ENCODE assay signal across 24 cellular contexts in the genomic region with DNA sequence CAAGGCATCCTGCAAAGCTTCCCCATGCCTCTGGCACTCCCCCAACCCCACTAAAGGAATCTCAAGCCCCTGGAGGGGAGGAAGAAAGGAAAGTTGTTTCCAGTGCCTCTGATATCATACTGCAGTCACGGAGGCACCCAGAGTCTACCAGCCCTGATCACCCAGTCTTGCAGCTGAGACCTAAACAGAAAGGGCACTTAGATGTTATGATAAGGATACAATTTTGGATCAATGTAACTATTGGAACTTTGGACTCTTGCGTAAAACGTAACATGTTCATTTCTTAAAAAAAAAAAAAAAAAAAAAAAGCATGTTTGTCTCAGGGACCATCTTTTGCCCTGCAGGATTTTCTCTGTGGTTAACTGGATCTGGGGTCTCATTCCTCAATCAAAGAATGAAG. TPM values are rescaled to one million over a fixed set of nuclear protein-coding genes. Genes with fewer than 3 reads are reported as not detected.
DNase-seq lines count a peak whose midpoint lies in the region; ATAC-seq, FAIRE-seq and TF ChIP-seq lines count a peak whose summit lies in the region.
"Had no signal": no experiment of that assay in that cellular context is flagged by ENCODE, and none has a peak within 500 bp of the region (broad histone marks: within the 10 kb centered on the region; RNA-seq: fewer than 3 reads in every experiment).

No MANE protein-coding gene starts in this region.

- H3K79me2 ChIP-seq in HepG2 (ENCODE audit: insufficient read depth, low read length) = no peaks in the 10 kb centered on the region

- H3K4me3 ChIP-seq in HepG2 (replicated peaks in 1 of 3; ENCODE audit: insufficient read depth in 1 of 3, low read depth in 2 of 3, low read length in 3 of 3) = no peak overlapping the region
- H3K4me3 ChIP-seq in right lobe of liver = peak overlapping the region in 1 of 3 donors; percentile 6
- H3K4me3 ChIP-seq: A549; BLaER1 treated with 17β-estradiol and CSF1 and Interleukin-3, amounts not matched to agents 10 nM and 100 nM; GM12878 had no signal

- no peak overlapping the region for H3K27ac ChIP-seq in HepG2 (ENCODE audit: extremely low read length, insufficient read depth, low read length)
- H3K27ac ChIP-seq in right lobe of liver = peak overlapping the region in 1 of 3 donors; percentile 40
- no peak overlapping the region for H3K27ac ChIP-seq in CD4-positive, alpha-beta T cell (ENCODE audit: low read depth, low read length)
- H3K27ac ChIP-seq: 22Rv1; A549; BLaER1 treated with 17β-estradiol and CSF1 and Interleukin-3, amounts not matched to agents 10 nM and 100 nM; C4-2B had no signal

- H3K9me3 ChIP-seq in HepG2 (ENCODE audit: low read length) (no peaks in the 10 kb centered on the region), right lobe of liver (no peaks in the 10 kb centered on the region)
- no peaks in the 10 kb centered on the region for H3K9me3 ChIP-seq in CD4-positive, alpha-beta T cell (ENCODE audit: control insufficient read depth, low read length)
- H3K9me3 ChIP-seq: A549; BLaER1 treated with 17β-estradiol and CSF1 and Interleukin-3, amounts not matched to agents 10 nM and 100 nM had no signal

- no peak for TF ChIP-seq RAD21 in HepG2 (CRISPR knock-in tag; IDR thresholded peaks at IDR 0.05)

- no peak for TF ChIP-seq EP300 in HepG2 (IDR thresholded peaks at IDR 0.05; ENCODE audit: low read depth in 2 of 2, low read length in 2 of 2)
- TF ChIP-seq EP300 in HepG2 (CRISPR knock-in tag; IDR thresholded peaks at IDR 0.05; ENCODE audit: borderline replicate concordance) = no peak

- TF ChIP-seq CTCF in HepG2 (CRISPR knock-in tag; IDR thresholded peaks at IDR 0.05) = no peak
- no peak for TF ChIP-seq CTCF in right lobe of liver (IDR thresholded peaks at IDR 0.05)
- no peak for TF ChIP-seq CTCF in CD4-positive, alpha-beta T cell (IDR thresholded peaks at IDR 0.05)

- ATAC-seq in HepG2 (no peak), right lobe of liver (peak; percentile 49 to 76 (median 62))
- ATAC-seq in CD4-positive, alpha-beta T cell (ENCODE audit: poor library complexity) = no peak
- no peak for ATAC-seq in activated T-helper 17 cell treated with anti-CD3 and anti-CD28 coated beads, Interleukin-2, amount 50 U/mL, for 72 hours (replicated peaks)
- ATAC-seq: A549, GM12878 had no signal

- H3K9me3 Mint-ChIP-seq in CD4-positive, alpha-beta T cell = no peaks in the 10 kb centered on the region
- no peaks in the 10 kb centered on the region for H3K9me3 Mint-ChIP-seq in activated T-helper 17 cell treated with anti-CD3 and anti-CD28 coated beads, Interleukin-2, amount 50 U/mL, for 72 hours
- H3K9me3 Mint-ChIP-seq: CD8-positive, alpha-beta memory T cell had no signal

- H3K4me1 ChIP-seq in HepG2 (ENCODE audit: insufficient read depth, low read length) = peaks cover 9% of the 10 kb centered on the region; the same call in 1 of the 2 replicates
- H3K4me1 ChIP-seq in right lobe of liver = peaks cover 0 to 22% (median 10%) of the 10 kb centered on the region in 4 donors
- H3K4me1 ChIP-seq: A549 had no signal

- CTCF ChIA-PET in HepG2 (lab: Yijun Ruan, JAX; ENCODE audit: low intra/inter-chr PET ratio, low total read pairs) = no interaction called here
- CTCF ChIA-PET in CD4-positive, alpha-beta T cell (lab: Charles Lee) = no interaction called here

- intact Hi-C loops in HepG2 (cut with micrococcal nuclease; ENCODE audit: unreplicated experiment) = no loop called here
- intact Hi-C loops in right lobe of liver (cut with DNase I) = no loop called here
- intact Hi-C loops in CD4-positive, alpha-beta T cell (cut with DNase I, micrococcal nuclease) = no loop called here

- no peak for FAIRE-seq in HepG2 (lab: Jason Lieb, UNC)
- FAIRE-seq: A549, GM12878, GM12892, GM18507 had no signal

- no peaks in the 10 kb centered on the region for H3K27me3 Mint-ChIP-seq in CD4-positive, alpha-beta T cell
- H3K27me3 Mint-ChIP-seq in activated T-helper 17 cell treated with anti-CD3 and anti-CD28 coated beads, Interleukin-2, amount 50 U/mL, for 72 hours = no peaks in the 10 kb centered on the region
- H3K27me3 Mint-ChIP-seq: B cell had no signal

- TF ChIP-seq POLR2A in HepG2 (IDR thresholded peaks at IDR 0.05; ENCODE audit: insufficient read depth in 1 of 2, low read depth in 2 of 2, low read length in 2 of 2) (no peak), right lobe of liver (IDR thresholded peaks at IDR 0.05) (no peak)

- H3K27me3 ChIP-seq in HepG2 (ENCODE audit: control insufficient read depth in 1 of 2, insufficient read depth in 2 of 2, low read length in 2 of 2) (no peaks in the 10 kb centered on the region), right lobe of liver (no peaks in the 10 kb centered on the region)
- no peaks in the 10 kb centered on the region for H3K27me3 ChIP-seq in CD4-positive, alpha-beta T cell (ENCODE audit: control insufficient read depth, insufficient read depth, low read length)
- H3K27me3 ChIP-seq: BLaER1 treated with 17β-estradiol and CSF1 and Interleukin-3, amounts not matched to agents 10 nM and 100 nM had no signal

- DNase-seq in HuH-7.5 (ENCODE audit: low spot score) (peak; percentile 12), HepG2 (ENCODE audit: low spot score) (peak; percentile 9), right lobe of liver (no peak)
- no peak for DNase-seq in CD4-positive, alpha-beta T cell
- DNase-seq: AML-193; CD4-positive, alpha-beta memory T cell; CD8-positive, alpha-beta memory T cell; COR-L47; DMS 273 treated with DMSO at 0.1 percent for 48 hours; DMS153; DMS53; DMS79; DND-41; EL; GDM1 had no signal

- no peak overlapping the region for H2AFZ ChIP-seq in HepG2 (ENCODE audit: low read length)

- H3K27ac Mint-ChIP-seq in CD4-positive, alpha-beta T cell = no peak overlapping the region
- no peak overlapping the region for H3K27ac Mint-ChIP-seq in activated T-helper 17 cell treated with anti-CD3 and anti-CD28 coated beads, Interleukin-2, amount 50 U/mL, for 72 hours
- H3K27ac Mint-ChIP-seq: B cell; CD4-positive, alpha-beta memory T cell had no signal

- no peaks in the 10 kb centered on the region for H3K4me1 Mint-ChIP-seq in CD4-positive, alpha-beta T cell (ENCODE audit: low read depth)
- H3K4me1 Mint-ChIP-seq in activated T-helper 17 cell treated with anti-CD3 and anti-CD28 coated beads, Interleukin-2, amount 50 U/mL, for 72 hours = peaks cover 11% of the 10 kb centered on the region

- no peaks in the 10 kb centered on the region for H3K36me3 Mint-ChIP-seq in CD4-positive, alpha-beta T cell (ENCODE audit: low read depth)
- H3K36me3 Mint-ChIP-seq in activated T-helper 17 cell treated with anti-CD3 and anti-CD28 coated beads, Interleukin-2, amount 50 U/mL, for 72 hours (ENCODE audit: low read depth) = no peaks in the 10 kb centered on the region

- BruUV-seq in HepG2 (replicated peaks; lab: Mats Ljungman, UMichigan) = no TSS peak

- POLR2A ChIA-PET in HepG2 (lab: Yijun Ruan, JAX) = no interaction called here
- POLR2A ChIA-PET in CD4-positive, alpha-beta T cell (lab: Charles Lee) = no interaction called here

- no peak overlapping the region for H3K9ac ChIP-seq in HepG2 (ENCODE audit: insufficient read depth, low read depth, low read length)
- H3K9ac ChIP-seq: BLaER1 treated with 17β-estradiol and CSF1 and Interleukin-3, amounts not matched to agents 10 nM and 100 nM had no signal

- in situ Hi-C loops in HepG2 (cut with HindIII; ENCODE audit: extremely low pct_ligation_motif_present, low pct_unique_long_range_greater_than_20kb) = no loop called here

- no peak overlapping the region for H3K4me3 Mint-ChIP-seq in CD4-positive, alpha-beta T cell
- H3K4me3 Mint-ChIP-seq in activated T-helper 17 cell treated with anti-CD3 and anti-CD28 coated beads, Interleukin-2, amount 50 U/mL, for 72 hours = no peak overlapping the region
- H3K4me3 Mint-ChIP-seq: B cell; CD4-positive, alpha-beta memory T cell; CD8-positive, alpha-beta memory T cell had no signal

- H3K4me2 ChIP-seq in HepG2 (ENCODE audit: low read depth, low read length) = no peak overlapping the region
- H3K4me2 ChIP-seq: A549; BLaER1 treated with 17β-estradiol and CSF1 and Interleukin-3, amounts not matched to agents 10 nM and 100 nM had no signal

- WGBS in HepG2 (ENCODE audit: low lambda C conversion rate) = 53% methylated on average over 3 of the region's 3 CpGs
- WGBS in right lobe of liver (ENCODE audit: insufficient coverage, low coverage, low lambda C conversion rate, missing lambda C conversion rate) = 56% methylated on average over 3 of the region's 3 CpGs

- H4K20me1 ChIP-seq in HepG2 (ENCODE audit: insufficient read depth, low read length) = no peaks in the 10 kb centered on the region
- H4K20me1 ChIP-seq: BLaER1 treated with 17β-estradiol and CSF1 and Interleukin-3, amounts not matched to agents 10 nM and 100 nM had no signal

- no peaks in the 10 kb centered on the region for H3K36me3 ChIP-seq in HepG2 (replicated peaks in 1 of 2; ENCODE audit: control insufficient read depth in 1 of 2, insufficient read depth in 2 of 2, low read length in 2 of 2)
- H3K36me3 ChIP-seq in right lobe of liver = no peaks in the 10 kb centered on the region
- H3K36me3 ChIP-seq: BLaER1 treated with 17β-estradiol and CSF1 and Interleukin-3, amounts not matched to agents 10 nM and 100 nM had no signal

RNA-seq across cellular contexts. Expression of gene COX10, which starts 52.4 kb away (rescaled TPM):
- 20.1 and 20.6 TPM in 2 replicates for total RNA-seq in HepG2 (2016; rRNA removed; fragmentation: Illumina TruSeq; extraction: Trizol)
- 18.1 and 18.3 TPM in 2 replicates for total RNA-seq in HepG2 (2016; cell fraction: cytosol; rRNA removed; fragmentation: Illumina TruSeq; extraction: Trizol; ENCODE audit: low read depth)
- 16.9 and 20.5 TPM in 2 replicates for total RNA-seq in HepG2 (2016; cell fraction: insoluble cytoplasmic fraction; rRNA removed; fragmentation: Illumina TruSeq; extraction: Trizol)
- 26.4 and 26.7 TPM in 2 replicates for total RNA-seq in HepG2 (2016; cell fraction: membrane; rRNA removed; fragmentation: Illumina TruSeq; extraction: Trizol)
- total RNA-seq in HepG2 (2016; cell fraction: nucleus; rRNA removed; fragmentation: Illumina TruSeq; extraction: Trizol) = 27.8 and 29.9 TPM in 2 replicates
- 12.4 and 13.9 TPM in 2 replicates for polyA plus RNA-seq in HepG2 (2011; rRNA removed)
- polyA plus RNA-seq in HepG2 (2011; cell fraction: cytosol; rRNA removed) = 16.3 and 17.6 TPM in 2 replicates
- polyA plus RNA-seq in HepG2 (2011; cell fraction: nucleus; rRNA removed) = 12.9 and 14.5 TPM in 2 replicates
- 9.9 and 11.0 TPM in 2 replicates for polyA plus RNA-seq in HepG2 (2012)
- 13.0 and 16.0 TPM in 2 replicates for polyA plus RNA-seq in HepG2 (2016; cell fraction: cytosol; fragmentation: Illumina TruSeq; extraction: Trizol; ENCODE audit: low read depth)
- polyA plus RNA-seq in HepG2 (2016; cell fraction: insoluble cytoplasmic fraction; fragmentation: Illumina TruSeq; extraction: Trizol; ENCODE audit: low read depth) = 16.1 and 19.3 TPM in 2 replicates
- 17.8 and 20.2 TPM in 2 replicates for polyA plus RNA-seq in HepG2 (2016; cell fraction: membrane; fragmentation: Illumina TruSeq; extraction: Trizol; ENCODE audit: low read depth)
- 11.9 and 14.5 TPM in 2 replicates for polyA plus RNA-seq in HepG2 (2016; cell fraction: nucleus; fragmentation: Illumina TruSeq; extraction: Trizol; ENCODE audit: insufficient read depth, low read depth)
- polyA minus RNA-seq in HepG2 (2011; rRNA and poly(A)+ RNA removed; ENCODE audit: low replicate concordance) = 26.5 and 30.3 TPM in 2 replicates
- polyA minus RNA-seq in HepG2 (2011; cell fraction: cytosol; rRNA and poly(A)+ RNA removed) = 18.2 and 20.8 TPM in 2 replicates
- 49.0 and 54.1 TPM in 2 replicates for polyA minus RNA-seq in HepG2 (2011; cell fraction: nucleus; rRNA and poly(A)+ RNA removed)
- total RNA-seq in right lobe of liver = 10 to 100 TPM in 2 of 6 experiments, 1 to 10 TPM in 4; 6.8 to 23.0 (median 9.0) TPM
- 1 to 10 TPM; 9.1 to 9.9 TPM for total RNA-seq in CD4-positive, alpha-beta T cell
- 10 to 100 TPM; 16.0 to 30.1 TPM for total RNA-seq in activated T-helper 17 cell treated with anti-CD3 and anti-CD28 coated beads, Interleukin-2, amount 50 U/mL, for 72 hours

Comparison
In these comparisons a context has a peak if more than half of its experiments do, and no peak if none do; other contexts are left out.
1. DNase-seq: peak in HuH-7.5 (single experiment) and HepG2 (single experiment); none in right lobe of liver (0 of 3) and CD4-positive, alpha-beta T cell (0 of 10).
2. ATAC-seq: peak in right lobe of liver (4 of 4); none in HepG2 (single experiment), CD4-positive, alpha-beta T cell (single experiment) and activated T-helper 17 cell treated with anti-CD3 and anti-CD28 coated beads, Interleukin-2, amount 50 U/mL, for 72 hours (single experiment).